In genomic region chr17:8185580-8186445, GRCh38 we compare ENCODE assay signal across 1 cellular context.
A peak's percentile ranks its signal among the peaks of the same experiment; 100 is the strongest.
TF ChIP-seq lines count a peak whose summit lies in the region.

No MANE protein-coding gene starts in this region.

TF ChIP-seq in GM12878, 131 proteins besides CTCF, POLR2A, EP300 and RAD21 (continued from another document and continues in another):
- no peak for TF ChIP-seq CUX1 (IDR thresholded peaks at IDR 0.05; ENCODE audit: insufficient replicate concordance, low read depth, low read length)
- no peak for TF ChIP-seq HSF1 (IDR thresholded peaks at IDR 0.05; ENCODE audit: low read depth, low read length)
- no peak for TF ChIP-seq BRCA1 (IDR thresholded peaks at IDR 0.05; ENCODE audit: low read depth, low read length)
- no peak; the same call in 1 of the 2 replicates for TF ChIP-seq ZNF217 (IDR thresholded peaks at IDR 0.05)
- TF ChIP-seq IKZF2 (IDR thresholded peaks at IDR 0.05), result no peak
- no peak for TF ChIP-seq BMI1 (IDR thresholded peaks at IDR 0.05; ENCODE audit: borderline replicate concordance)
- TF ChIP-seq TCF7 (IDR thresholded peaks at IDR 0.05; ENCODE audit: borderline replicate concordance), result no peak
- TF ChIP-seq HDGF (IDR thresholded peaks at IDR 0.05), result no peak
- TF ChIP-seq BCL11A (IDR thresholded peaks at IDR 0.05; ENCODE audit: low read depth, low read length), result 0 out of 2 replicates have a peak, but pooled peaks have one; percentile 11
- TF ChIP-seq CBX5 (IDR thresholded peaks at IDR 0.05; ENCODE audit: low read depth), result no peak
- TF ChIP-seq E2F4 (IDR thresholded peaks at IDR 0.05; ENCODE audit: low read depth, low read length), result no peak
- TF ChIP-seq RELB (IDR thresholded peaks at IDR 0.05; ENCODE audit: low read depth), result no peak
- TF ChIP-seq CREB1 (IDR thresholded peaks at IDR 0.05; ENCODE audit: low read depth), result no peak; the same call in 1 of the 2 replicates
- TF ChIP-seq FOXK2 (IDR thresholded peaks at IDR 0.05), result no peak
- peak; percentile 39; the same call in 1 of the 2 replicates for TF ChIP-seq LARP7 (IDR thresholded peaks at IDR 0.05)
- no peak for TF ChIP-seq TAF1 (IDR thresholded peaks at IDR 0.05; ENCODE audit: borderline replicate concordance, low read depth, low read length)
- no peak for TF ChIP-seq EGR1 (IDR thresholded peaks at IDR 0.05; ENCODE audit: borderline replicate concordance in 1 of 2, low read depth in 2 of 2, low read length in 2 of 2)
- no peak; the same call in 1 of the 2 replicates for TF ChIP-seq TBL1XR1 (IDR thresholded peaks at IDR 0.05; ENCODE audit: low read depth, low read length)
- TF ChIP-seq RFX5 (IDR thresholded peaks at IDR 0.05; ENCODE audit: low read depth, low read length), result no peak
- TF ChIP-seq NR2C1 (IDR thresholded peaks at IDR 0.05), result no peak
- no peak for TF ChIP-seq CEBPZ (IDR thresholded peaks at IDR 0.05; ENCODE audit: low read depth, low read length)
- 0 out of 2 replicates have a peak, but pooled peaks have one; percentile 44 for TF ChIP-seq RCOR1 (conservative IDR thresholded peaks at IDR 0.05; ENCODE audit: low read depth, low read length)
- no peak for TF ChIP-seq ETV6 (conservative IDR thresholded peaks at IDR 0.05 in 1 of 2, IDR thresholded peaks at IDR 0.05 in 1 of 2; ENCODE audit: borderline replicate concordance in 1 of 2, low read depth in 1 of 2)
- 0 out of 2 replicates have a peak, but pooled peaks have one; percentile 2 for TF ChIP-seq IRF3 (IDR thresholded peaks at IDR 0.05)
- no peak for TF ChIP-seq ZNF274 (IDR thresholded peaks at IDR 0.05; ENCODE audit: insufficient read depth, insufficient read length)
- peak; percentile 8; the same call in 1 of the 2 replicates for TF ChIP-seq TCF12 (IDR thresholded peaks at IDR 0.05; ENCODE audit: low read depth, low read length)
- TF ChIP-seq E4F1 (IDR thresholded peaks at IDR 0.05; ENCODE audit: borderline replicate concordance, partially characterized antibody), result no peak
- TF ChIP-seq TCF3 (IDR thresholded peaks at IDR 0.05; ENCODE audit: borderline replicate concordance, insufficient read depth, low read depth, low read length), result 0 out of 2 replicates have a peak, but pooled peaks have one; percentile 47
- TF ChIP-seq NRF1 (conservative IDR thresholded peaks at IDR 0.05; ENCODE audit: low read depth, low read length), result no peak
- no peak for TF ChIP-seq YBX1 (IDR thresholded peaks at IDR 0.05)
- TF ChIP-seq ELK1 (IDR thresholded peaks at IDR 0.05; ENCODE audit: low read depth, low read length), result no peak
- no peak for TF ChIP-seq ZNF622 (IDR thresholded peaks at IDR 0.05)
- TF ChIP-seq HCFC1 (IDR thresholded peaks at IDR 0.05; ENCODE audit: low read length), result peak; percentile 38; the same call in 1 of the 2 replicates
- TF ChIP-seq POU2F2 (IDR thresholded peaks at IDR 0.05; ENCODE audit: borderline replicate concordance, low read depth, low read length), result peak; percentile 74; the same call in 2 of the 3 replicates
- no peak for TF ChIP-seq NBN (IDR thresholded peaks at IDR 0.05)
- peak; percentile 67 for TF ChIP-seq RELA (IDR thresholded peaks at IDR 0.05; ENCODE audit: borderline replicate concordance, partially characterized antibody)
- TF ChIP-seq ZBTB4 (CRISPR knock-in tag; IDR thresholded peaks at IDR 0.05), result no peak
- no peak for TF ChIP-seq MTA2 (IDR thresholded peaks at IDR 0.05; ENCODE audit: low read depth)
- TF ChIP-seq NFIC (IDR thresholded peaks at IDR 0.05; ENCODE audit: low read depth, low read length), result no peak
- TF ChIP-seq SMC3 (IDR thresholded peaks at IDR 0.05; ENCODE audit: borderline replicate concordance, low read length), result peak; percentile 3; the same call in 1 of the 2 replicates
